ENCODE assay signal across 12 cellular contexts in genomic region chr18:22711381-22711717, GRCh38.
DNase-seq lines count a peak whose midpoint lies in the region; TF ChIP-seq lines count a peak whose summit lies in the region.
"Had no signal": no experiment of that assay in that cellular context is flagged by ENCODE, and none has a peak within 500 bp of the region (broad histone marks: within the 10 kb centered on the region; RNA-seq: fewer than 3 reads in every experiment).

No MANE protein-coding gene starts in this region.

- H3K4me3 ChIP-seq in astrocyte of the cerebellum (ENCODE audit: low read depth, low read length): peak overlapping the region; percentile 18
- peak overlapping the region; percentile 38 for H3K4me3 ChIP-seq in skeletal muscle cell (ENCODE audit: low read depth, low read length)
- peak overlapping the region in 2 of 59 donors; percentile 8 to 11 for H3K4me3 ChIP-seq in dorsolateral prefrontal cortex
- H3K4me3 ChIP-seq: GM12878 had no signal

- in situ Hi-C loops in astrocyte of the cerebellum (cut with HindIII; ENCODE audit: low sequenced_read_pairs): no loop called here

- TF ChIP-seq CTCF in astrocyte of the cerebellum (IDR thresholded peaks at IDR 0.05; ENCODE audit: low read depth, low read length, missing control alignments) (no peak), dorsolateral prefrontal cortex (IDR thresholded peaks at IDR 0.05 in 54 of 56, conservative IDR thresholded peaks at IDR 0.05 in 2 of 56; ENCODE audit: low read depth in 1 of 56, partially characterized antibody in 56 of 56) (no peak)

- H3K27me3 ChIP-seq in dorsolateral prefrontal cortex: peaks cover 0 to 5% (median 0%) of the 10 kb centered on the region in 45 donors

- H3K27ac ChIP-seq in dorsolateral prefrontal cortex: no peak overlapping the region

- peak; percentile 43 for DNase-seq in HPDE6-E6E7 (ENCODE audit: extremely low spot score)
- no peak for DNase-seq in astrocyte of the cerebellum (ENCODE audit: low read depth)
- peak; percentile 84 for DNase-seq in kidney tubule cell (ENCODE audit: low spot score)
- no peak for DNase-seq in skeletal muscle cell (ENCODE audit: low read depth)
- no peak for DNase-seq in dorsolateral prefrontal cortex
- DNase-seq in NCI-H1417 (lab: John Stamatoyannopoulos, UW): no peak
- DNase-seq in epidermal melanocyte (ENCODE audit: insufficient read length, low spot score): no peak
- DNase-seq in T-helper 2 cell: no peak
- DNase-seq: activated CD4-positive, CD25-positive, alpha-beta regulatory T cell treated with anti-CD3 and anti-CD28 coated beads, Interleukin-2, amount 50 U/mL, for 72 hours; NCI-H2171 treated with DMSO at 0.1 percent for 48 hours; nucleus accumbens had no signal

- intact Hi-C loops in dorsolateral prefrontal cortex (cut with DNase I): no loop called here

Comparison
In these comparisons a context has a peak if more than half of its experiments do, and no peak if none do; other contexts are left out.
1. DNase-seq: peak in HPDE6-E6E7 (single experiment) and kidney tubule cell (single experiment); none in astrocyte of the cerebellum (single experiment), skeletal muscle cell (single experiment), dorsolateral prefrontal cortex (0 of 10), NCI-H1417 (0 of 3), epidermal melanocyte (single experiment) and T-helper 2 cell (0 of 5).